14 cellular contexts compared by ENCODE assay signal in the genomic region with DNA sequence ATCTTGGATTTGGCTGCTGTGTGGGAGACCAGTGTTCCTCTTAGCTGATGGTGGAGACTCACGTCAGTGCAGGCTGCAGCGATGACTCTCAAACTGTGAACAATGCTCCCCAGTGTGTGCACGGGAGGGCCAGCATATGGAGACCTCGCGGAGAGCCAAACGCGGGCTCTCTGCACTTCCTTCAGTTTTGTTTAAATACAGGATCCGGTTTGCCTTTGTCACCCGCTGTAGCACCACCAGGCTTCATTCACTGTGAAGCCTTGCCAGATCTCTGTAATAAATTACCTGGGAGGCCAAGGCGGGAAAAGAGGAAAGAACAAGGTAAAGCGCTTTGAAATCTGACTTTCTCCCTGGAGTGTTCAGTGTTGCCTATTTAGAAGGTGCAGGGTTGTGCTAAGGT. TPM values are rescaled to one million over a fixed set of nuclear protein-coding genes. Genes with fewer than 3 reads are reported as not detected.
A peak's percentile ranks its signal among the peaks of the same experiment; 100 is the strongest.
DNase-seq lines count a peak whose midpoint lies in the region; ATAC-seq and TF ChIP-seq lines count a peak whose summit lies in the region.
"Had no signal": no experiment of that assay in that cellular context is flagged by ENCODE, and none has a peak within 500 bp of the region (broad histone marks: within the 10 kb centered on the region; RNA-seq: fewer than 3 reads in every experiment).

No MANE protein-coding gene starts in this region.

- DNase-seq in right cardiac atrium (peak in 1 of 3 donors; percentile 24), left ventricle myocardium inferior (no peak), WTC11 (ENCODE audit: low spot score) (no peak), globus pallidus (ENCODE audit: low spot score) (peak; percentile 35), aorta (no peak), GM19240 (ENCODE audit: insufficient read length, low spot score) (no peak)
- DNase-seq: activated naive CD8-positive, alpha-beta T cell treated with anti-CD3 and anti-CD28 coated beads, Interleukin-2, amount 50 U/mL, for 24 hours; effector CD8-positive, alpha-beta T cell; heart left ventricle; NCI-H446 treated with DMSO at 0.1 percent for 48 hours; stimulated activated CD4-positive, alpha-beta T cell treated with anti-CD3 and anti-CD28 coated beads, Interleukin-4, amount 100 ng/mL, for 4 hours; stimulated activated naive CD8-positive, alpha-beta T cell treated with anti-CD3 and anti-CD28 coated beads, Interleukin-15, Interleukin-2, amounts not matched to agents 100 U/mL and 50 U/mL, for 24 hours had no signal

- TF ChIP-seq CTCF in left ventricle myocardium inferior (IDR thresholded peaks at IDR 0.05; ENCODE audit: borderline replicate concordance) (no peak), WTC11 (IDR thresholded peaks at IDR 0.05) (no peak)

- peaks cover 11% of the 10 kb centered on the region for H3K4me1 Mint-ChIP-seq in WTC11

- H3K36me3 Mint-ChIP-seq in WTC11, result peaks cover 2% of the 10 kb centered on the region

- no peak overlapping the region for H3K4me3 Mint-ChIP-seq in WTC11
- H3K4me3 Mint-ChIP-seq: activated naive CD8-positive, alpha-beta T cell treated with anti-CD3 and anti-CD28 coated beads, Interleukin-2, amount 50 U/mL, for 24 hours had no signal

- ATAC-seq in right cardiac atrium (peak; percentile 31 to 46), WTC11 (peak; percentile 70), aorta (ENCODE audit: low FRiP score) (peak; percentile 46), HG03095 (IDR thresholded peaks at IDR 0.05; ENCODE audit: unreplicated experiment) (no peak), HG03354 (IDR thresholded peaks at IDR 0.05; ENCODE audit: poor library complexity, severe bottlenecking, unreplicated experiment) (no peak)
- ATAC-seq: activated naive CD8-positive, alpha-beta T cell treated with anti-CD3 and anti-CD28 coated beads, Interleukin-2, amount 50 U/mL, for 24 hours; stimulated activated naive CD8-positive, alpha-beta T cell treated with anti-CD3 and anti-CD28 coated beads, Interleukin-15, Interleukin-2, amounts not matched to agents 100 U/mL and 50 U/mL, for 24 hours had no signal

- CTCF ChIA-PET in WTC11 (lab: Charles Lee), result interaction anchor here (4.4 kb wide), 1 partner anchor 11 kb away, joined by 31 read pairs; no protein-coding TSS in a partner anchor

- H3K27me3 ChIP-seq in right cardiac atrium (ENCODE audit: control insufficient read depth, insufficient read depth), result no peaks in the 10 kb centered on the region
- peaks cover 20% of the 10 kb centered on the region for H3K27me3 ChIP-seq in left ventricle myocardium inferior (ENCODE audit: low read depth)
- H3K27me3 ChIP-seq in aorta (ENCODE audit: control insufficient read depth in 1 of 2, insufficient read depth in 2 of 2, low read length in 1 of 2), result no peaks in the 10 kb centered on the region

- H3K9me3 ChIP-seq in right cardiac atrium (ENCODE audit: control insufficient read depth, low read length) (no peaks in the 10 kb centered on the region), left ventricle myocardium inferior (replicated peaks) (no peaks in the 10 kb centered on the region), aorta (ENCODE audit: control insufficient read depth, low read length) (no peaks in the 10 kb centered on the region)
- H3K9me3 ChIP-seq: heart left ventricle had no signal

- H3K27ac ChIP-seq in right cardiac atrium (ENCODE audit: low read length) (no peak overlapping the region), left ventricle myocardium inferior (replicated peaks) (no peak overlapping the region), aorta (ENCODE audit: low read depth in 1 of 2, low read length in 2 of 2) (no peak overlapping the region)
- H3K27ac ChIP-seq: heart left ventricle had no signal

- peaks cover 3% of the 10 kb centered on the region for H3K27me3 Mint-ChIP-seq in WTC11 (ENCODE audit: low read depth)

- H3K4me1 ChIP-seq in right cardiac atrium (ENCODE audit: control insufficient read depth, insufficient read depth, low read length) (no peaks in the 10 kb centered on the region), left ventricle myocardium inferior (no peaks in the 10 kb centered on the region), aorta (ENCODE audit: control insufficient read depth in 1 of 2, insufficient read depth in 2 of 2, low read length in 2 of 2) (no peaks in the 10 kb centered on the region)

- H3K4me3 ChIP-seq in right cardiac atrium (ENCODE audit: low read length) (no peak overlapping the region), left ventricle myocardium inferior (no peak overlapping the region), aorta (ENCODE audit: low read length in 2 of 2) (no peak overlapping the region)
- H3K4me3 ChIP-seq: heart left ventricle had no signal

- no peak overlapping the region for H3K27ac Mint-ChIP-seq in WTC11
- H3K27ac Mint-ChIP-seq: activated naive CD8-positive, alpha-beta T cell treated with anti-CD3 and anti-CD28 coated beads, Interleukin-2, amount 50 U/mL, for 24 hours had no signal

- POLR2A ChIA-PET in WTC11 (lab: Charles Lee), result no interaction called here

- intact Hi-C loops in right cardiac atrium (cut with DNase I) (loop anchor here in 1 of 4 donors (10.0 kb wide), 1 partner anchor 45 kb away; no protein-coding TSS in a partner anchor), left ventricle myocardium inferior (cut with micrococcal nuclease) (no loop called here), aorta (cut with DNase I) (no loop called here)

- H3K9me3 Mint-ChIP-seq in WTC11, result peaks cover 6% of the 10 kb centered on the region
- H3K9me3 Mint-ChIP-seq: activated naive CD8-positive, alpha-beta T cell treated with anti-CD3 and anti-CD28 coated beads, Interleukin-2, amount 50 U/mL, for 24 hours had no signal

- no peaks in the 10 kb centered on the region for H3K36me3 ChIP-seq in left ventricle myocardium inferior
- no peaks in the 10 kb centered on the region for H3K36me3 ChIP-seq in aorta (ENCODE audit: control insufficient read depth in 1 of 2, insufficient read depth in 2 of 2, low read length in 1 of 2)
- H3K36me3 ChIP-seq: heart left ventricle had no signal

- 52% methylated on average over 11 of the region's 11 CpGs for WGBS in right cardiac atrium
- 28 to 37% methylated on average over 11 of the region's 11 CpGs for WGBS in aorta, 2 donors

TF ChIP-seq in WTC11, 78 proteins besides CTCF, POLR2A, EP300 and RAD21:
- TF ChIP-seq GABPB1 (CRISPR knock-in tag; IDR thresholded peaks at IDR 0.05) (peak; percentile 32; the same call in 1 of the 2 replicates), AR (CRISPR knock-in tag; IDR thresholded peaks at IDR 0.05) (no peak)
TF ChIP-seq in WTC11: peak in this region for 1.

RNA-seq across cellular contexts. Expression of gene TMEM14A, which starts 30.7 kb away (rescaled TPM):
- total RNA-seq in right cardiac atrium (10 to 100 TPM in 3 of 4 donors, 1 to 10 TPM in 1; 8.7 to 15.4 (median 13.5) TPM), left ventricle myocardium inferior (10.9 TPM), WTC11 (2021) (8.7 to 13.6 TPM (median 13.2 TPM) in 3 replicates), aorta (10 to 100 TPM; 25.3 to 26.3 TPM)
- polyA plus RNA-seq in right cardiac atrium (19.5 TPM), aorta (10 to 100 TPM; 37.1 to 79.3 TPM)

Comparison
In these comparisons a context has a peak if more than half of its experiments do, and no peak if none do; other contexts are left out.
1. ATAC-seq: peak in right cardiac atrium (2 of 2), WTC11 (single experiment) and aorta (single experiment); none in HG03095 (single experiment) and HG03354 (single experiment).